Comparison of ENCODE assay signal across 8 cellular contexts in genomic region chr6:159762681-159763293, GRCh38. TPM values are rescaled to one million over a fixed set of nuclear protein-coding genes. Genes with fewer than 3 reads are reported as not detected.
DNase-seq lines count a peak whose midpoint lies in the region; ATAC-seq, FAIRE-seq and TF ChIP-seq lines count a peak whose summit lies in the region.

No MANE protein-coding gene starts in this region.

- peak overlapping the region; percentile 97 for H2BK5ac ChIP-seq in H1 (ENCODE audit: low read depth, low read length)

- H4K91ac ChIP-seq in H1 (replicated peaks; ENCODE audit: insufficient read length, low read length) = peak overlapping the region; percentile 91

- peak overlapping the region; percentile 60 for H3K4me2 ChIP-seq in SU-DHL-6 (ENCODE audit: low read depth, low read length, poor library complexity, severe bottlenecking)
- peak overlapping the region; percentile 90 to 97 for H3K4me2 ChIP-seq in H1 (ENCODE audit: insufficient read depth in 1 of 2, low read depth in 2 of 2, low read length in 2 of 2)

- H3K14ac ChIP-seq in H1 (ENCODE audit: insufficient read length) = peak overlapping the region; percentile 20

- peak overlapping the region; percentile 85 for H3K9ac ChIP-seq in SU-DHL-6 (ENCODE audit: low read length)
- peak overlapping the region; percentile 39 to 95 (median 84) for H3K9ac ChIP-seq in H1 (replicated peaks in 1 of 4; ENCODE audit: extremely low read depth in 1 of 4, low read depth in 3 of 4, low read length in 3 of 4)
- peak overlapping the region; percentile 69 for H3K9ac ChIP-seq in mucosa of stomach (ENCODE audit: low read length)

- H2BK12ac ChIP-seq in H1 (ENCODE audit: low read depth, low read length) = peak overlapping the region; percentile 96

- TF ChIP-seq RAD21 in H1 (IDR thresholded peaks at IDR 0.05 in 1 of 2, conservative IDR thresholded peaks at IDR 0.05 in 1 of 2; ENCODE audit: low read depth in 2 of 2, low read length in 2 of 2) = no peak

- no peak for TF ChIP-seq EP300 in H1 (IDR thresholded peaks at IDR 0.05; ENCODE audit: borderline replicate concordance in 1 of 2, low read depth in 2 of 2, low read length in 2 of 2)

- peaks cover 11% of the 10 kb centered on the region for H3K23me2 ChIP-seq in H1 (ENCODE audit: low read depth, low read length)

- peaks cover 10% of the 10 kb centered on the region; the same call in 1 of the 2 replicates for H3K79me1 ChIP-seq in H1 (ENCODE audit: low read depth, low read length)

- TF ChIP-seq POLR2A in H1 (IDR thresholded peaks at IDR 0.05; ENCODE audit: control extremely low read depth in 1 of 2, low read depth in 2 of 2, low read length in 2 of 2) (no peak), vagina (IDR thresholded peaks at IDR 0.05) (no peak)

- peak overlapping the region; percentile 47 for H4K8ac ChIP-seq in H1 (ENCODE audit: extremely low read depth, insufficient read depth, low read length)

- ATAC-seq in GM18498 (IDR thresholded peaks at IDR 0.05; ENCODE audit: unreplicated experiment) (peak; percentile 9), HG02642 (IDR thresholded peaks at IDR 0.05; ENCODE audit: poor library complexity, unreplicated experiment) (peak; percentile 5), HG02970 (IDR thresholded peaks at IDR 0.05; ENCODE audit: low FRiP score, unreplicated experiment) (no peak)

- H4K20me1 ChIP-seq in SU-DHL-6 (ENCODE audit: low read depth, low read length) (no peaks in the 10 kb centered on the region), H1 (replicated peaks in 1 of 2; ENCODE audit: control insufficient read depth in 1 of 2, insufficient read depth in 2 of 2, low read length in 2 of 2) (peaks cover 0 to 7% of the 10 kb centered on the region in 2 experiments)

- WGBS in H1 (ENCODE audit: extremely low coverage in 1 of 2, insufficient coverage in 1 of 2, insufficient read length in 1 of 2, insufficient replicate concordance in 2 of 2, low coverage in 1 of 2, low lambda C conversion rate in 2 of 2, missing lambda C conversion rate in 1 of 2), 2 experiments = 46% methylated on average over 13 of the region's 16 CpGs; no CpG with 5 or more reads in 1 of the 2 experiments

- H4K5ac ChIP-seq in H1 (ENCODE audit: insufficient read length, low read depth, low read length) = peak overlapping the region; percentile 35

- H3K27me3 ChIP-seq in SU-DHL-6 (ENCODE audit: low read length) (no peaks in the 10 kb centered on the region), H1 (replicated peaks in 1 of 4; ENCODE audit: control insufficient read depth in 3 of 4, extremely low read depth in 1 of 4, insufficient read depth in 3 of 4, low read length in 3 of 4) (no peaks in the 10 kb centered on the region), mucosa of stomach (ENCODE audit: control insufficient read depth, insufficient read depth, low read length) (no peaks in the 10 kb centered on the region), vagina (no peaks in the 10 kb centered on the region)

- peak overlapping the region; percentile 62 for H3K18ac ChIP-seq in H1 (ENCODE audit: extremely low read depth, low read length)

- no peaks in the 10 kb centered on the region for H3K9me2 ChIP-seq in SU-DHL-6 (replicated peaks; ENCODE audit: insufficient read depth, low read length)

- H3K4me1 ChIP-seq in H1 (replicated peaks in 1 of 4; ENCODE audit: control insufficient read depth in 3 of 4, insufficient read depth in 4 of 4, low read length in 3 of 4) (peaks cover 6 to 15% (median 12%) of the 10 kb centered on the region in 4 experiments; a peak in 6 of 7 replicates), mucosa of stomach (ENCODE audit: control insufficient read depth, insufficient read depth, low read length) (peaks cover 17% of the 10 kb centered on the region), vagina (peaks cover 25% of the 10 kb centered on the region)

- H2AFZ ChIP-seq in SU-DHL-6 (ENCODE audit: low read depth, low read length, severe bottlenecking) = peak overlapping the region; percentile 38
- 0 out of 2 replicates have a peak overlapping the region, but pooled peaks have one; percentile 0 for H2AFZ ChIP-seq in H1 (ENCODE audit: low read length)

- CTCF ChIA-PET in H1 (lab: Charles Lee; ENCODE audit: partially characterized antibody) = interaction anchor here (1.0 kb wide), 1 partner anchor 33 kb away, joined by 3 read pairs; no protein-coding TSS in a partner anchor

- H3K4ac ChIP-seq in H1 (replicated peaks; ENCODE audit: insufficient read length, low read depth, low read length) = peak overlapping the region; percentile 55

- no peak overlapping the region for H3K23ac ChIP-seq in H1 (ENCODE audit: insufficient read length)

- peaks cover 33% of the 10 kb centered on the region for H3F3A ChIP-seq in SU-DHL-6 (ENCODE audit: insufficient read depth)

- H3K79me2 ChIP-seq in SU-DHL-6 (ENCODE audit: insufficient read depth, low read length) (peaks cover 21% of the 10 kb centered on the region; the same call in 1 of the 2 replicates), H1 (ENCODE audit: control insufficient read depth in 1 of 2, insufficient read depth in 2 of 2, low read length in 2 of 2) (peaks cover 0 to 15% of the 10 kb centered on the region in 2 experiments; a peak in 2 of 4 replicates)

- peak overlapping the region; percentile 81 for H2BK120ac ChIP-seq in H1 (replicated peaks; ENCODE audit: low read depth, low read length)

- POLR2A ChIA-PET in H1 (lab: Charles Lee; ENCODE audit: partially characterized antibody) = interaction anchor here (0.9 to 6.0 kb wide), 7 partner anchors 9 to 71 kb away, joined by 3 to 86 read pairs (median 11); partner anchors contain the start of gene WTAP

- no peak for DNase-seq in H1 (ENCODE audit: low read depth in 1 of 2, low spot score in 2 of 2)
- DNase-seq in vagina (ENCODE audit: extremely low spot score in 2 of 2) = no peak
- no peak for DNase-seq in NCI-H2196 (lab: John Stamatoyannopoulos, UW; ENCODE audit: unreplicated experiment)

- H3K27ac ChIP-seq in SU-DHL-6 (ENCODE audit: low read depth, low read length) (peak overlapping the region; percentile 87), H1 (ENCODE audit: low read depth, low read length) (peak overlapping the region; percentile 57; the same call in 1 of the 2 replicates), vagina (peak overlapping the region; percentile 98)

- peak overlapping the region; percentile 57 for H3K56ac ChIP-seq in H1 (replicated peaks; ENCODE audit: insufficient read length, low read depth, low read length)

- no peak overlapping the region for H2BK20ac ChIP-seq in H1 (ENCODE audit: low read length)

- peak overlapping the region; percentile 56 for H2AK5ac ChIP-seq in H1 (ENCODE audit: low read depth, low read length)

- intact Hi-C loops in vagina (cut with DNase I) = loop anchor here (5.0 kb wide), 1 partner anchor 35 kb away; the partner anchor contains the start of gene WTAP

- H3K4me3 ChIP-seq in SU-DHL-6 (ENCODE audit: insufficient read depth, low read length, poor library complexity, severe bottlenecking) (peak overlapping the region; percentile 75), H1 (ENCODE audit: extremely low read depth in 1 of 4, insufficient read depth in 2 of 4, low read depth in 3 of 4, low read length in 4 of 4) (peak overlapping the region; percentile 87 to 98 (median 90)), mucosa of stomach (ENCODE audit: low read length) (peak overlapping the region; percentile 66), vagina (peak overlapping the region; percentile 60 to 79)

- H3K36me3 ChIP-seq in SU-DHL-6 (ENCODE audit: low read length) (peaks cover 29% of the 10 kb centered on the region; the same call in 1 of the 2 replicates), H1 (ENCODE audit: control insufficient read depth in 2 of 4, insufficient read depth in 4 of 4, low read length in 3 of 4) (peaks cover 9 to 56% (median 37%) of the 10 kb centered on the region in 4 experiments; a peak in 7 of 8 replicates), mucosa of stomach (ENCODE audit: control insufficient read depth, insufficient read depth, low read length) (no peaks in the 10 kb centered on the region), vagina (peaks cover 0 to 25% of the 10 kb centered on the region in 2 donors)

- no peaks in the 10 kb centered on the region for H3K9me3 ChIP-seq in SU-DHL-6 (ENCODE audit: insufficient read depth, low read length)
- H3K9me3 ChIP-seq in H1 (ENCODE audit: insufficient read depth in 2 of 2, low read depth in 1 of 2, low read length in 1 of 2) = no peaks in the 10 kb centered on the region
- no peaks in the 10 kb centered on the region for H3K9me3 ChIP-seq in mucosa of stomach (ENCODE audit: control insufficient read depth, low read length)
- H3K9me3 ChIP-seq in vagina = no peaks in the 10 kb centered on the region

- H2BK15ac ChIP-seq in H1 (ENCODE audit: low read length) = peak overlapping the region; percentile 90; the same call in 1 of the 2 replicates

- no peak for FAIRE-seq in H1 (lab: Jason Lieb, UNC)

- TF ChIP-seq CTCF in SU-DHL-6 (IDR thresholded peaks at IDR 0.05; ENCODE audit: insufficient read depth, low read length, poor library complexity, severe bottlenecking) (no peak), H1 (IDR thresholded peaks at IDR 0.05; ENCODE audit: control extremely low read depth in 1 of 3, insufficient read depth in 1 of 3, low read depth in 1 of 3, low read length in 3 of 3) (no peak), vagina (IDR thresholded peaks at IDR 0.05) (no peak)

RNA-seq across cellular contexts. Expression of gene ACAT2, which starts 0.9 kb away (rescaled TPM):
- total RNA-seq in H1 (2021; fragmentation: NEBNext Ultra II Directional; extraction: Animal tissue kit (Norgen Biotek cat#: 25700)) = 166 and 175 TPM in 2 replicates
- 40.9 and 61.6 TPM in 2 replicates for polyA plus RNA-seq in H1 (2011; rRNA removed)
- 86.3 TPM for polyA plus RNA-seq in H1 (2011; cell fraction: cytosol; rRNA removed)
- polyA plus RNA-seq in H1 (2011; cell fraction: nucleus; rRNA removed) = 37.8 TPM
- 124 to 172 TPM (median 138 TPM) in 4 replicates for polyA plus RNA-seq in H1 (2012, experiment 1 of 2)
- polyA plus RNA-seq in H1 (2012, experiment 2 of 2) = 29.5 TPM
- polyA plus RNA-seq in H1 (2013, experiment 1 of 2) = 106 TPM
- 107 TPM for polyA plus RNA-seq in H1 (2013, experiment 2 of 2)
- polyA minus RNA-seq in H1 (2011; rRNA and poly(A)+ RNA removed) = 95.2 and 95.6 TPM in 2 replicates
- polyA minus RNA-seq in H1 (2011; cell fraction: cytosol; rRNA and poly(A)+ RNA removed) = 44.3 TPM
- 48.1 TPM for polyA minus RNA-seq in H1 (2011; cell fraction: nucleus; rRNA and poly(A)+ RNA removed)
- total RNA-seq in vagina = 11.3 TPM

RNA-seq across cellular contexts. Expression of gene TCP1, which starts 26.6 kb away (rescaled TPM):
- 331 and 348 TPM in 2 replicates for total RNA-seq in H1 (2021; fragmentation: NEBNext Ultra II Directional; extraction: Animal tissue kit (Norgen Biotek cat#: 25700))
- polyA plus RNA-seq in H1 (2011; rRNA removed) = 117 and 138 TPM in 2 replicates
- polyA plus RNA-seq in H1 (2011; cell fraction: cytosol; rRNA removed) = 177 TPM
- polyA plus RNA-seq in H1 (2011; cell fraction: nucleus; rRNA removed) = 243 TPM
- 298 to 400 TPM (median 371 TPM) in 4 replicates for polyA plus RNA-seq in H1 (2012, experiment 1 of 2)
- polyA plus RNA-seq in H1 (2012, experiment 2 of 2) = 55.7 TPM
- 155 TPM for polyA plus RNA-seq in H1 (2013, experiment 1 of 2)
- 149 TPM for polyA plus RNA-seq in H1 (2013, experiment 2 of 2)
- 187 and 237 TPM in 2 replicates for polyA minus RNA-seq in H1 (2011; rRNA and poly(A)+ RNA removed)
- 355 TPM for polyA minus RNA-seq in H1 (2011; cell fraction: cytosol; rRNA and poly(A)+ RNA removed)
- 228 TPM for polyA minus RNA-seq in H1 (2011; cell fraction: nucleus; rRNA and poly(A)+ RNA removed)
- 80.8 TPM for total RNA-seq in vagina

RNA-seq across cellular contexts. Expression of gene MRPL18, which starts 27.5 kb away (rescaled TPM):
- total RNA-seq in H1 (2021; fragmentation: NEBNext Ultra II Directional; extraction: Animal tissue kit (Norgen Biotek cat#: 25700)) = 79.8 and 83.4 TPM in 2 replicates
- polyA plus RNA-seq in H1 (2011; rRNA removed) = 45.0 and 58.7 TPM in 2 replicates
- polyA plus RNA-seq in H1 (2011; cell fraction: cytosol; rRNA removed) = 84.0 TPM
- polyA plus RNA-seq in H1 (2011; cell fraction: nucleus; rRNA removed) = 37.1 TPM
- polyA plus RNA-seq in H1 (2012, experiment 1 of 2) = 65.6 to 85.6 TPM (median 74.6 TPM) in 4 replicates
- 43.5 TPM for polyA plus RNA-seq in H1 (2012, experiment 2 of 2)
- 68.9 TPM for polyA plus RNA-seq in H1 (2013, experiment 1 of 2)
- 73.2 TPM for polyA plus RNA-seq in H1 (2013, experiment 2 of 2)
- 24.2 and 28.2 TPM in 2 replicates for polyA minus RNA-seq in H1 (2011; rRNA and poly(A)+ RNA removed)
- polyA minus RNA-seq in H1 (2011; cell fraction: cytosol; rRNA and poly(A)+ RNA removed) = 13.1 TPM
- 20.7 TPM for polyA minus RNA-seq in H1 (2011; cell fraction: nucleus; rRNA and poly(A)+ RNA removed)
- total RNA-seq in vagina = 58.7 TPM

RNA-seq across cellular contexts. Expression of gene WTAP, which starts 35.5 kb away (rescaled TPM):
- total RNA-seq in H1 (2021; fragmentation: NEBNext Ultra II Directional; extraction: Animal tissue kit (Norgen Biotek cat#: 25700)) = 112 and 120 TPM in 2 replicates
- polyA plus RNA-seq in H1 (2011; rRNA removed) = 18.0 and 32.6 TPM in 2 replicates
- polyA plus RNA-seq in H1 (2011; cell fraction: cytosol; rRNA removed) = 29.4 TPM
- polyA plus RNA-seq in H1 (2011; cell fraction: nucleus; rRNA removed) = 14.5 TPM
- polyA plus RNA-seq in H1 (2012, experiment 1 of 2) = 68.6 to 94.3 TPM (median 72.3 TPM) in 4 replicates
- 11.3 TPM for polyA plus RNA-seq in H1 (2012, experiment 2 of 2)
- 85.1 TPM for polyA plus RNA-seq in H1 (2013, experiment 1 of 2)
- polyA plus RNA-seq in H1 (2013, experiment 2 of 2) = 86.1 TPM
- 45.6 and 49.7 TPM in 2 replicates for polyA minus RNA-seq in H1 (2011; rRNA and poly(A)+ RNA removed)
- 32.6 TPM for polyA minus RNA-seq in H1 (2011; cell fraction: cytosol; rRNA and poly(A)+ RNA removed)
- polyA minus RNA-seq in H1 (2011; cell fraction: nucleus; rRNA and poly(A)+ RNA removed) = 52.7 TPM
- 85.0 TPM for total RNA-seq in vagina

RNA-seq across cellular contexts. Expression of gene PNLDC1, which starts 37.3 kb away (rescaled TPM):
- total RNA-seq in H1 (2021; fragmentation: NEBNext Ultra II Directional; extraction: Animal tissue kit (Norgen Biotek cat#: 25700)) = 0.34 and 0.44 TPM in 2 replicates
- 0.09 and 0.15 TPM in 2 replicates for polyA plus RNA-seq in H1 (2011; rRNA removed)
- polyA plus RNA-seq in H1 (2011; cell fraction: cytosol; rRNA removed) = 0.17 TPM
- polyA plus RNA-seq in H1 (2011; cell fraction: nucleus; rRNA removed) = 0.23 TPM
- polyA plus RNA-seq in H1 (2012, experiment 1 of 2) = 0.16 to 0.25 TPM (median 0.19 TPM) in 3 of 4 replicates, not detected in the other
- polyA plus RNA-seq in H1 (2012, experiment 2 of 2) = not detected
- polyA plus RNA-seq in H1 (2013, experiment 1 of 2) = 0.10 TPM
- 0.15 TPM for polyA plus RNA-seq in H1 (2013, experiment 2 of 2)
- not detected in 2 replicates for polyA minus RNA-seq in H1 (2011; rRNA and poly(A)+ RNA removed)
- not detected for polyA minus RNA-seq in H1 (2011; cell fraction: cytosol; rRNA and poly(A)+ RNA removed)
- polyA minus RNA-seq in H1 (2011; cell fraction: nucleus; rRNA and poly(A)+ RNA removed) = not detected
- total RNA-seq in vagina = not detected

Comparison
In these comparisons a context has a peak if more than half of its experiments do, and no peak if none do; other contexts are left out.
1. RNA of gene ACAT2, which starts 0.9 kb away (total RNA-seq): 166 to 175 TPM in H1; 11.3 TPM in vagina (single experiment); every median in the first group is over 10 times any median in the second.
2. Peak in every context shown above with its lines, with median percentiles within 50 percentile points of each other: H3K27ac ChIP-seq, H3K4me3 ChIP-seq and H3K9ac ChIP-seq.